ENCODE assay signal across 8 cellular contexts in the genomic region with DNA sequence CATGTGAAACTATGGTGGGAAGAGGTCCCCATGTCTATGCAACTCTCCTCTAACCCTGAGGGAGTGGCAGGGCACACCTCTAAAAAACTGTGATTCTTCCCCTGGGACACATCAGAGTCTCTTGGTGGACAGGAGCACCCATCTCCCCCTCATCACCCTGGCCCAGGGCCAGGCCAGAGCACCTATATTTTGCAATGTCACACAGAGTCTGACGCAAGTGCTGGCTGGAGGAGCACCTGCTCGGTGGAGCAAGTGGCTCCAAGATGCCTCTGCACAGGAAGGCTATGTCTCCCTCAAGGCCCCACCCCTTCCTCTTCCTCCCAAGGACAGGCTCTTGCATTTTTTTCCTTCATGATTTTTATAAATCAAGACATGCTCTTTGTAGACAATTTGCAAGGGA. TPM values are rescaled to one million over a fixed set of nuclear protein-coding genes. Genes with fewer than 3 reads are reported as not detected.
DNase-seq lines count a peak whose midpoint lies in the region; ATAC-seq and TF ChIP-seq lines count a peak whose summit lies in the region.

No MANE protein-coding gene starts in this region.

- H3K27ac ChIP-seq in lower lobe of right lung (peak overlapping the region; percentile 41), WERI-Rb-1 (no peak overlapping the region)

- in situ Hi-C loops in Caki2 (cut with HindIII; ENCODE audit: low pct_unique_long_range_greater_than_20kb, low sequenced_read_pairs): no loop called here

- H3K27me3 ChIP-seq in lower lobe of right lung (ENCODE audit: low read depth) (no peaks in the 10 kb centered on the region), WERI-Rb-1 (ENCODE audit: insufficient read depth, low read depth, severe bottlenecking) (no peaks in the 10 kb centered on the region)

- intact Hi-C loops in lower lobe of right lung (cut with DNase I): no loop called here

- ATAC-seq in GM19395 (IDR thresholded peaks at IDR 0.05; ENCODE audit: unreplicated experiment): peak; percentile 36
- peak; percentile 47 to 62 for ATAC-seq in lower lobe of right lung
- ATAC-seq in GM21717 (IDR thresholded peaks at IDR 0.05; ENCODE audit: unreplicated experiment): no peak
- ATAC-seq in HG03457 (IDR thresholded peaks at IDR 0.05; ENCODE audit: unreplicated experiment): no peak
- ATAC-seq in activated CD4-positive, CD25-positive, alpha-beta regulatory T cell treated with anti-CD3 and anti-CD28 coated beads, Interleukin-2, amount 50 U/mL, for 24 hours: no peak

- DNase-seq in Caki2 (ENCODE audit: low read depth) (peak; percentile 19), SHP77 (lab: John Stamatoyannopoulos, UW) (peak; percentile 53 to 73), lower lobe of right lung (no peak), WERI-Rb-1 (no peak)

- H3K36me3 ChIP-seq in lower lobe of right lung (peaks cover 100% of the 10 kb centered on the region), WERI-Rb-1 (peaks cover 100% of the 10 kb centered on the region)

- H3K9me3 ChIP-seq in lower lobe of right lung (no peaks in the 10 kb centered on the region), WERI-Rb-1 (ENCODE audit: severe bottlenecking) (no peaks in the 10 kb centered on the region)

- TF ChIP-seq CTCF in lower lobe of right lung (IDR thresholded peaks at IDR 0.05): no peak
- no peak for TF ChIP-seq CTCF in WERI-Rb-1 (IDR thresholded peaks at IDR 0.05; ENCODE audit: low read depth, low read length)

- peaks cover 45% of the 10 kb centered on the region for H3K4me1 ChIP-seq in lower lobe of right lung

- no peak overlapping the region for H3K4me3 ChIP-seq in lower lobe of right lung
- no peak overlapping the region for H3K4me3 ChIP-seq in WERI-Rb-1 (ENCODE audit: low read depth, low read length)

RNA-seq across cellular contexts. Expression of gene SNN, which starts 13.3 kb away (rescaled TPM):
- 17.4 and 17.7 TPM in 2 replicates for total RNA-seq in Caki2 (2014; rRNA removed; shearing (Covaris generic); ENCODE audit: low replicate concordance)
- 25.5 TPM for total RNA-seq in lower lobe of right lung

Comparison
In these comparisons a context has a peak if more than half of its experiments do, and no peak if none do; other contexts are left out.
1. DNase-seq: peak in Caki2 (single experiment) and SHP77 (2 of 2); none in lower lobe of right lung (single experiment) and WERI-Rb-1 (single experiment).
2. ATAC-seq: peak in GM19395 (single experiment) and lower lobe of right lung (2 of 2); none in GM21717 (single experiment), HG03457 (single experiment) and activated CD4-positive, CD25-positive, alpha-beta regulatory T cell treated with anti-CD3 and anti-CD28 coated beads, Interleukin-2, amount 50 U/mL, for 24 hours (0 of 2).